In genomic region chr6:120320481-120321162, GRCh38 we compare ENCODE assay signal across 25 cellular contexts.
DNase-seq lines count a peak whose midpoint lies in the region; ATAC-seq and TF ChIP-seq lines count a peak whose summit lies in the region.
"Had no signal": no experiment of that assay in that cellular context is flagged by ENCODE, and none has a peak within 500 bp of the region (broad histone marks: within the 10 kb centered on the region; RNA-seq: fewer than 3 reads in every experiment).

No MANE protein-coding gene starts in this region.

- no peak overlapping the region for H3K4me2 ChIP-seq in osteoblast (ENCODE audit: insufficient read depth, low read length)

- CTCF ChIA-PET in A673 (lab: Charles Lee), result no interaction called here

- BruUV-seq in A673 (replicated peaks; lab: Mats Ljungman, UMichigan), result no TSS peak

- no peak overlapping the region for H2AFZ ChIP-seq in osteoblast (ENCODE audit: low read length)

- H3K79me2 ChIP-seq in osteoblast (ENCODE audit: insufficient read depth, low read length), result no peaks in the 10 kb centered on the region

- POLR2A ChIA-PET in A673 (lab: Charles Lee; ENCODE audit: low non-redundant PET), result no interaction called here

- TF ChIP-seq CTCF in A673 (conservative IDR thresholded peaks at IDR 0.05; ENCODE audit: low read depth, low read length) (no peak), osteoblast (IDR thresholded peaks at IDR 0.05; ENCODE audit: extremely low read depth, low read depth, low read length) (no peak)

- H3K4me3 ChIP-seq in A673 (ENCODE audit: low read depth, low read length, poor library complexity, severe bottlenecking) (no peak overlapping the region), osteoblast (ENCODE audit: insufficient read depth, low read length) (no peak overlapping the region)
- H3K4me3 ChIP-seq: adrenal gland, K562, thoracic aorta had no signal

- H3K4me1 ChIP-seq in A673 (ENCODE audit: insufficient read depth, low read length, poor library complexity, severe bottlenecking) (no peaks in the 10 kb centered on the region), osteoblast (ENCODE audit: insufficient read depth, low read length) (no peaks in the 10 kb centered on the region)
- H3K4me1 ChIP-seq: adrenal gland had no signal

- peak; percentile 1 for DNase-seq in glomerular visceral epithelial cell (ENCODE audit: extremely low spot score)
- DNase-seq in SKM-1 (lab: John Stamatoyannopoulos, UW; ENCODE audit: unreplicated experiment), result no peak
- no peak for DNase-seq in A673 (ENCODE audit: low spot score)
- DNase-seq in left colon, result no peak
- no peak for DNase-seq in osteoblast (ENCODE audit: insufficient read length, low spot score, missing footprints)
- DNase-seq: activated gamma-delta T cell treated with Interleukin-2 at 50 U/mL for 16 hours; adrenal gland; CD8-positive, alpha-beta memory T cell; dermis blood vessel endothelial cell; DMS79 treated with DMSO at 0.1 percent for 48 hours; foreskin melanocyte; kidney; naive B cell; NCI-H1048; NCI-H2081; NCI-H748 treated with DMSO at 0.1 percent for 48 hours; PC-3; right cardiac atrium; stimulated activated CD4-positive, alpha-beta T cell treated with anti-CD3 and anti-CD28 coated beads, Interleukin-15, amount 100 ng/mL, for 24 hours had no signal

- no peaks in the 10 kb centered on the region for H4K20me1 ChIP-seq in osteoblast (ENCODE audit: insufficient read depth, low read length)

- intact Hi-C loops in A673 (cut with micrococcal nuclease; ENCODE audit: unreplicated experiment), result no loop called here
- intact Hi-C loops in left colon (cut with DNase I, micrococcal nuclease), result no loop called here

- no peak overlapping the region for H3K27ac ChIP-seq in A673 (ENCODE audit: low read depth, low read length, poor library complexity, severe bottlenecking)
- no peak overlapping the region for H3K27ac ChIP-seq in osteoblast (ENCODE audit: low read depth, low read length)
- H3K27ac ChIP-seq: adrenal gland, thoracic aorta, VCaP had no signal

- H3K27me3 ChIP-seq in A673 (replicated peaks; ENCODE audit: insufficient read depth, low read depth, low read length, poor library complexity) (no peaks in the 10 kb centered on the region), osteoblast (ENCODE audit: insufficient read depth, low read length) (no peaks in the 10 kb centered on the region)
- H3K27me3 ChIP-seq: adrenal gland had no signal

- ATAC-seq in GM19043 (IDR thresholded peaks at IDR 0.05; ENCODE audit: low read depth, unreplicated experiment), result peak; percentile 60
- peak; percentile 62 for ATAC-seq in HG02678 (IDR thresholded peaks at IDR 0.05; ENCODE audit: unreplicated experiment)
- peak; percentile 70 for ATAC-seq in HG03457 (IDR thresholded peaks at IDR 0.05; ENCODE audit: unreplicated experiment)
- ATAC-seq in left colon, result no peak
- ATAC-seq: K562, PC-3 had no signal

- H3K36me3 ChIP-seq in A673 (ENCODE audit: insufficient read depth, low read length, poor library complexity, severe bottlenecking) (no peaks in the 10 kb centered on the region), osteoblast (ENCODE audit: insufficient read depth, low read length) (no peaks in the 10 kb centered on the region)
- H3K36me3 ChIP-seq: adrenal gland, thoracic aorta had no signal

- H3K9me3 ChIP-seq in A673 (ENCODE audit: low read depth, low read length, poor library complexity, severe bottlenecking) (peaks cover 12% of the 10 kb centered on the region), osteoblast (ENCODE audit: low read depth, low read length) (no peaks in the 10 kb centered on the region)
